Comparison of ENCODE assay signal across 13 cellular contexts in genomic region chr18:44601447-44601846, GRCh38.
A peak's percentile ranks its signal among the peaks of the same experiment; 100 is the strongest.
DNase-seq lines count a peak whose midpoint lies in the region; TF ChIP-seq lines count a peak whose summit lies in the region.
"Had no signal": no experiment of that assay in that cellular context is flagged by ENCODE, and none has a peak within 500 bp of the region (broad histone marks: within the 10 kb centered on the region; RNA-seq: fewer than 3 reads in every experiment).

No MANE protein-coding gene starts in this region.

- DNase-seq in A172 (ENCODE audit: low spot score) = peak; percentile 52
- peak; percentile 81 for DNase-seq in H4 (ENCODE audit: low spot score)
- no peak for DNase-seq in SK-N-MC (ENCODE audit: low read depth, low spot score)
- DNase-seq in foreskin fibroblast = peak; percentile 91 to 95
- DNase-seq in cortex of kidney (lab: John Stamatoyannopoulos, UW) = no peak
- DNase-seq in NCI-H146 treated with DMSO at 0.1 percent for 48 hours (lab: John Stamatoyannopoulos, UW; ENCODE audit: unreplicated experiment) = no peak
- no peak for DNase-seq in midbrain (lab: John Stamatoyannopoulos, UW)
- no peak for DNase-seq in SHP77 treated with DMSO at 0.1 percent for 48 hours (lab: John Stamatoyannopoulos, UW)
- DNase-seq: activated CD4-positive, alpha-beta T cell treated with anti-CD3 and anti-CD28 coated beads, Interleukin-2, amount 10 ng/mL, durations not matched to agents 24 days and 14 days; activated effector memory CD4-positive, alpha-beta T cell treated with anti-CD3 and anti-CD28 coated beads, Interleukin-2, amount 50 U/mL, for 16 hours; BE2C; GOT3; head of caudate nucleus had no signal

- H3K36me3 ChIP-seq in SK-N-MC (ENCODE audit: insufficient read depth, low read length) = no peaks in the 10 kb centered on the region
- H3K36me3 ChIP-seq: BE2C had no signal

- no peak for TF ChIP-seq CTCF in foreskin fibroblast (IDR thresholded peaks at IDR 0.05; ENCODE audit: low read depth, low read length)

- H3K4me3 ChIP-seq in SK-N-MC = peak overlapping the region; percentile 52; the same call in 1 of the 2 replicates
- no peak overlapping the region for H3K4me3 ChIP-seq in foreskin fibroblast (ENCODE audit: low read depth in 1 of 2, low read length in 2 of 2)

- no peaks in the 10 kb centered on the region for H3K9me3 ChIP-seq in SK-N-MC (ENCODE audit: low read depth, low read length)
- H3K9me3 ChIP-seq: BE2C had no signal

- H3K9ac ChIP-seq in SK-N-MC (ENCODE audit: insufficient read length) = no peak overlapping the region

- H3K27ac ChIP-seq in SK-N-MC = peak overlapping the region; percentile 87; the same call in 1 of the 2 replicates

Comparison
In these comparisons a context has a peak if more than half of its experiments do, and no peak if none do; other contexts are left out.
1. DNase-seq: peak in A172 (single experiment), H4 (single experiment) and foreskin fibroblast (2 of 2); none in SK-N-MC (single experiment), cortex of kidney (single experiment), NCI-H146 treated with DMSO at 0.1 percent for 48 hours (single experiment), midbrain (single experiment) and SHP77 treated with DMSO at 0.1 percent for 48 hours (single experiment).